In the genomic region with DNA sequence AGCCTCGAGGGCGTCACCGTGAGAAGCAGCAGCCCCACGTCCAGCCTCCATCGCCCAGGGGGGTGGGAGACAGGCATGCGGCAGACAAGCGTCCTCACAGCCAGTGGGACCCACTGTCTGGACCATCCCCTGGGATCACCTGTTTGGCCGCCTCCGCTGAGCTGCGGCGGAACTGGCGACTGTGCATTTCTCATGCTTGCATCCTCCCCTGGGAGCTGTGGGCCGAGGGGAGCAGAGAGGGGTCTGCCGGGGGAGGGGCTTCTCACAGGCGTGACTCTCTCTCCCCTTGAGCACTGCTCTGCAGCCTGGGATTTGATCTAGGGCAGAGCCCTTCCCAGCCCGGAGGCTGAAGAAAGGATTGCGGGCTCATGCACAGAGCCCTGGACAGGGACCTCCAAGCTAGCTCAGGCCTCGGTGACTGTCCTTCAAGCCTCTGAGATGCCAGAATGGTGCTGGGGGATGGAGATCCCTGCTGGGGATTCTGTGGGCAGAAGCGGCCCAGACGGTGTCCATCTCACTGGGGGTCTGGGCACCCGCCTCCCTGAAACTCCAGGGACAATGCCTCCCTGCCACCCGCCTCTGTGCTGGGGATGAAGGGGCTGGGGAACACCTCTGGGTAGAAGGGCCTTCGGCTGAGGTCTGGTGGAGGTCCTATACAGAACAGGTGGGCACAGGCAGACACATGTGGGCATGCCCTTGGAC, we compare ENCODE assay signal across 2 cellular contexts.
TF ChIP-seq lines count a peak whose summit lies in the region.

No MANE protein-coding gene starts in this region.

TF ChIP-seq in HepG2, 621 proteins besides CTCF, POLR2A, EP300 and RAD21 (continued from another document and continues in another):
- no peak for TF ChIP-seq PCBP2 (optimal IDR thresholded peaks at IDR 0.05; ENCODE audit: low read depth, low read length, poor library complexity, severe bottlenecking)
- TF ChIP-seq ZNF138 (CRISPR knock-in tag; IDR thresholded peaks at IDR 0.05; ENCODE audit: low read depth): no peak
- no peak for TF ChIP-seq ARNT (IDR thresholded peaks at IDR 0.05)
- TF ChIP-seq, protein P1, sequence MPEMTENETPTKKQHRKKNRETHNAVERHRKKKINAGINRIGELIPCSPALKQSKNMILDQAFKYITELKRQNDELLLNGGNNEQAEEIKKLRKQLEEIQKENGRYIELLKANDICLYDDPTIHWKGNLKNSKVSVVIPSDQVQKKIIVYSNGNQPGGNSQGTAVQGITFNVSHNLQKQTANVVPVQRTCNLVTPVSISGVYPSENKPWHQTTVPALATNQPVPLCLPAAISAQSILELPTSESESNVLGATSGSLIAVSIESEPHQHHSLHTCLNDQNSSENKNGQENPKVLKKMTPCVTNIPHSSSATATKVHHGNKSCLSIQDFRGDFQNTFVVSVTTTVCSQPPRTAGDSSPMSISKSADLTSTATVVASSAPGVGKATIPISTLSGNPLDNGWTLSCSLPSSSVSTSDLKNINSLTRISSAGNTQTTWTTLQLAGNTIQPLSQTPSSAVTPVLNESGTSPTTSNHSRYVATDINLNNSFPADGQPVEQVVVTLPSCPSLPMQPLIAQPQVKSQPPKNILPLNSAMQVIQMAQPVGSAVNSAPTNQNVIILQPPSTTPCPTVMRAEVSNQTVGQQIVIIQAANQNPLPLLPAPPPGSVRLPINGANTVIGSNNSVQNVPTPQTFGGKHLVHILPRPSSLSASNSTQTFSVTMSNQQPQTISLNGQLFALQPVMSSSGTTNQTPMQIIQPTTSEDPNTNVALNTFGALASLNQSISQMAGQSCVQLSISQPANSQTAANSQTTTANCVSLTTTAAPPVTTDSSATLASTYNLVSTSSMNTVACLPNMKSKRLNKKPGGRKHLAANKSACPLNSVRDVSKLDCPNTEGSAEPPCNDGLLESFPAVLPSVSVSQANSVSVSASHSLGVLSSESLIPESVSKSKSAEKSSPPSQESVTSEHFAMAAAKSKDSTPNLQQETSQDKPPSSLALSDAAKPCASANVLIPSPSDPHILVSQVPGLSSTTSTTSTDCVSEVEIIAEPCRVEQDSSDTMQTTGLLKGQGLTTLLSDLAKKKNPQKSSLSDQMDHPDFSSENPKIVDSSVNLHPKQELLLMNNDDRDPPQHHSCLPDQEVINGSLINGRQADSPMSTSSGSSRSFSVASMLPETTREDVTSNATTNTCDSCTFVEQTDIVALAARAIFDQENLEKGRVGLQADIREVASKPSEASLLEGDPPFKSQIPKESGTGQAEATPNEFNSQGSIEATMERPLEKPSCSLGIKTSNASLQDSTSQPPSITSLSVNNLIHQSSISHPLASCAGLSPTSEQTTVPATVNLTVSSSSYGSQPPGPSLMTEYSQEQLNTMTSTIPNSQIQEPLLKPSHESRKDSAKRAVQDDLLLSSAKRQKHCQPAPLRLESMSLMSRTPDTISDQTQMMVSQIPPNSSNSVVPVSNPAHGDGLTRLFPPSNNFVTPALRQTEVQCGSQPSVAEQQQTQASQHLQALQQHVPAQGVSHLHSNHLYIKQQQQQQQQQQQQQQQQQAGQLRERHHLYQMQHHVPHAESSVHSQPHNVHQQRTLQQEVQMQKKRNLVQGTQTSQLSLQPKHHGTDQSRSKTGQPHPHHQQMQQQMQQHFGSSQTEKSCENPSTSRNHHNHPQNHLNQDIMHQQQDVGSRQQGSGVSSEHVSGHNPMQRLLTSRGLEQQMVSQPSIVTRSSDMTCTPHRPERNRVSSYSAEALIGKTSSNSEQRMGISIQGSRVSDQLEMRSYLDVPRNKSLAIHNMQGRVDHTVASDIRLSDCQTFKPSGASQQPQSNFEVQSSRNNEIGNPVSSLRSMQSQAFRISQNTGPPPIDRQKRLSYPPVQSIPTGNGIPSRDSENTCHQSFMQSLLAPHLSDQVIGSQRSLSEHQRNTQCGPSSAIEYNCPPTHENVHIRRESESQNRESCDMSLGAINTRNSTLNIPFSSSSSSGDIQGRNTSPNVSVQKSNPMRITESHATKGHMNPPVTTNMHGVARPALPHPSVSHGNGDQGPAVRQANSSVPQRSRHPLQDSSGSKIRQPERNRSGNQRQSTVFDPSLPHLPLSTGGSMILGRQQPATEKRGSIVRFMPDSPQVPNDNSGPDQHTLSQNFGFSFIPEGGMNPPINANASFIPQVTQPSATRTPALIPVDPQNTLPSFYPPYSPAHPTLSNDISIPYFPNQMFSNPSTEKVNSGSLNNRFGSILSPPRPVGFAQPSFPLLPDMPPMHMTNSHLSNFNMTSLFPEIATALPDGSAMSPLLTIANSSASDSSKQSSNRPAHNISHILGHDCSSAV (CRISPR knock-in tag; IDR thresholded peaks at IDR 0.05; ENCODE audit: borderline replicate concordance): no peak
- TF ChIP-seq SP140L (CRISPR knock-in tag; IDR thresholded peaks at IDR 0.05; ENCODE audit: borderline replicate concordance): no peak
- TF ChIP-seq SP5 (CRISPR knock-in tag; IDR thresholded peaks at IDR 0.05; ENCODE audit: borderline replicate concordance, low read depth): no peak
- TF ChIP-seq KAT2B (IDR thresholded peaks at IDR 0.05; ENCODE audit: borderline replicate concordance, low read depth, low read length): no peak
- TF ChIP-seq AGO2 (optimal IDR thresholded peaks at IDR 0.05; ENCODE audit: low read depth, low read length): no peak

TF ChIP-seq in WTC11, 78 proteins besides CTCF, POLR2A, EP300 and RAD21 (continued from another document):
- TF ChIP-seq, protein P2, sequence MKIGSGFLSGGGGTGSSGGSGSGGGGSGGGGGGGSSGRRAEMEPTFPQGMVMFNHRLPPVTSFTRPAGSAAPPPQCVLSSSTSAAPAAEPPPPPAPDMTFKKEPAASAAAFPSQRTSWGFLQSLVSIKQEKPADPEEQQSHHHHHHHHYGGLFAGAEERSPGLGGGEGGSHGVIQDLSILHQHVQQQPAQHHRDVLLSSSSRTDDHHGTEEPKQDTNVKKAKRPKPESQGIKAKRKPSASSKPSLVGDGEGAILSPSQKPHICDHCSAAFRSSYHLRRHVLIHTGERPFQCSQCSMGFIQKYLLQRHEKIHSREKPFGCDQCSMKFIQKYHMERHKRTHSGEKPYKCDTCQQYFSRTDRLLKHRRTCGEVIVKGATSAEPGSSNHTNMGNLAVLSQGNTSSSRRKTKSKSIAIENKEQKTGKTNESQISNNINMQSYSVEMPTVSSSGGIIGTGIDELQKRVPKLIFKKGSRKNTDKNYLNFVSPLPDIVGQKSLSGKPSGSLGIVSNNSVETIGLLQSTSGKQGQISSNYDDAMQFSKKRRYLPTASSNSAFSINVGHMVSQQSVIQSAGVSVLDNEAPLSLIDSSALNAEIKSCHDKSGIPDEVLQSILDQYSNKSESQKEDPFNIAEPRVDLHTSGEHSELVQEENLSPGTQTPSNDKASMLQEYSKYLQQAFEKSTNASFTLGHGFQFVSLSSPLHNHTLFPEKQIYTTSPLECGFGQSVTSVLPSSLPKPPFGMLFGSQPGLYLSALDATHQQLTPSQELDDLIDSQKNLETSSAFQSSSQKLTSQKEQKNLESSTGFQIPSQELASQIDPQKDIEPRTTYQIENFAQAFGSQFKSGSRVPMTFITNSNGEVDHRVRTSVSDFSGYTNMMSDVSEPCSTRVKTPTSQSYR (CRISPR knock-in tag; IDR thresholded peaks at IDR 0.05): no peak
- TF ChIP-seq ZNF232 (CRISPR knock-in tag; IDR thresholded peaks at IDR 0.05): no peak
- TF ChIP-seq, protein P3, sequence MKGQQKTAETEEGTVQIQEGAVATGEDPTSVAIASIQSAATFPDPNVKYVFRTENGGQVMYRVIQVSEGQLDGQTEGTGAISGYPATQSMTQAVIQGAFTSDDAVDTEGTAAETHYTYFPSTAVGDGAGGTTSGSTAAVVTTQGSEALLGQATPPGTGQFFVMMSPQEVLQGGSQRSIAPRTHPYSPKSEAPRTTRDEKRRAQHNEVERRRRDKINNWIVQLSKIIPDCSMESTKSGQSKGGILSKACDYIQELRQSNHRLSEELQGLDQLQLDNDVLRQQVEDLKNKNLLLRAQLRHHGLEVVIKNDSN (CRISPR knock-in tag; IDR thresholded peaks at IDR 0.05): no peak
- no peak for TF ChIP-seq NFE2L1 (CRISPR knock-in tag; IDR thresholded peaks at IDR 0.05)
- TF ChIP-seq, protein P4, sequence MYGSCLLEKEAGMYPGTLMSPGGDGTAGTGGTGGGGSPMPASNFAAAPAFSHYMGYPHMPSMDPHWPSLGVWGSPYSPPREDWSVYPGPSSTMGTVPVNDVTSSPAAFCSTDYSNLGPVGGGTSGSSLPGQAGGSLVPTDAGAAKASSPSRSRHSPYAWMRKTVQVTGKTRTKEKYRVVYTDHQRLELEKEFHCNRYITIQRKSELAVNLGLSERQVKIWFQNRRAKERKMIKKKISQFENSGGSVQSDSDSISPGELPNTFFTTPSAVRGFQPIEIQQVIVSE (CRISPR knock-in tag; IDR thresholded peaks at IDR 0.05; ENCODE audit: borderline replicate concordance): no peak
- TF ChIP-seq ZBTB21 (CRISPR knock-in tag; IDR thresholded peaks at IDR 0.05; ENCODE audit: borderline replicate concordance): no peak
